ENCODE assay signal across 30 cellular contexts in the genomic region with DNA sequence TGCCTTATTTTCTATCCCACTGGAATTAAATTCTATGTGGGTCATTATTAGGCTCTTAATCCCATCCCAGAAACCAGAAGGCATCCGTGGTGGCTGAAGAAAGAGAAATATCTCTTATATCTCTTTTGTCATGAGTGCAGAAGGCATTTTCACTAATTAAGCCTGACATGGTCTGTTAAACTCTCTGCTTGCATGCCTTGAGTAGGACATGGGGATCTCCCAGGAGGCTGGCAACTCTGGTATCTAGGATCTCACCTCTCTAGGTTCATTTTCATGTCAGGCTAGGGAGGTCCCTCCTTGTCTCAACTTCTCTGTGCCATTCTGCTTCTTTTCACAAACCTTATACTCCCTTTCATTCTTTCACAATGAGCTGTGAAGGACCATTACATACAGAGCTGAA. TPM values are rescaled to one million over a fixed set of nuclear protein-coding genes. Genes with fewer than 3 reads are reported as not detected.
DNase-seq lines count a peak whose midpoint lies in the region; ATAC-seq, FAIRE-seq and TF ChIP-seq lines count a peak whose summit lies in the region.
"Had no signal": no experiment of that assay in that cellular context is flagged by ENCODE, and none has a peak within 500 bp of the region (broad histone marks: within the 10 kb centered on the region; RNA-seq: fewer than 3 reads in every experiment).

No MANE protein-coding gene starts in this region.

- H3K79me1 ChIP-seq in H1 (ENCODE audit: low read depth, low read length) = no peaks in the 10 kb centered on the region

- no peaks in the 10 kb centered on the region for H3K4me1 Mint-ChIP-seq in type B pancreatic cell (ENCODE audit: unreplicated experiment)
- H3K4me1 Mint-ChIP-seq: CD4-positive, alpha-beta memory T cell had no signal

- no peaks in the 10 kb centered on the region for H3K27me3 Mint-ChIP-seq in type B pancreatic cell

- H3K9me3 Mint-ChIP-seq in type B pancreatic cell = no peaks in the 10 kb centered on the region

- H3K4me1 ChIP-seq in BE2C (peaks cover 10% of the 10 kb centered on the region), H1 (replicated peaks in 1 of 4; ENCODE audit: control insufficient read depth in 3 of 4, insufficient read depth in 4 of 4, low read length in 3 of 4) (no peaks in the 10 kb centered on the region; a peak in 1 of 7 replicates), suprapubic skin (no peaks in the 10 kb centered on the region)
- H3K4me1 ChIP-seq: SJSA1 had no signal

- no peak overlapping the region for H4K5ac ChIP-seq in H1 (ENCODE audit: insufficient read length, low read depth, low read length)

- no peak for FAIRE-seq in H1 (lab: Jason Lieb, UNC)
- FAIRE-seq: A204.1, GM18507 had no signal

- H3K23me2 ChIP-seq in H1 (ENCODE audit: low read depth, low read length) = no peaks in the 10 kb centered on the region

- H4K8ac ChIP-seq in H1 (ENCODE audit: extremely low read depth, insufficient read depth, low read length) = no peak overlapping the region

- no peak overlapping the region for H3K9ac ChIP-seq in H1 (replicated peaks in 1 of 4; ENCODE audit: extremely low read depth in 1 of 4, low read depth in 3 of 4, low read length in 3 of 4)
- H3K9ac ChIP-seq: GM23248 had no signal

- no peak overlapping the region for H3K4me2 ChIP-seq in H1 (ENCODE audit: insufficient read depth in 1 of 2, low read depth in 2 of 2, low read length in 2 of 2)

- H3K27me3 ChIP-seq in BE2C (peaks cover 9% of the 10 kb centered on the region), H1 (replicated peaks in 1 of 4; ENCODE audit: control insufficient read depth in 3 of 4, extremely low read depth in 1 of 4, insufficient read depth in 3 of 4, low read length in 3 of 4) (no peaks in the 10 kb centered on the region), suprapubic skin (peaks cover 2% of the 10 kb centered on the region)

- H4K91ac ChIP-seq in H1 (replicated peaks; ENCODE audit: insufficient read length, low read length) = no peak overlapping the region

- H3K4me3 ChIP-seq in BE2C (ENCODE audit: low read depth, low read length) (no peak overlapping the region), H1 (ENCODE audit: extremely low read depth in 1 of 4, insufficient read depth in 2 of 4, low read depth in 3 of 4, low read length in 4 of 4) (no peak overlapping the region), suprapubic skin (no peak overlapping the region)
- H3K4me3 ChIP-seq: GM23248, MG63, SJSA1 had no signal

- no peak overlapping the region for H3K18ac ChIP-seq in H1 (ENCODE audit: extremely low read depth, low read length)

- H3K9me3 ChIP-seq in BE2C (no peaks in the 10 kb centered on the region), H1 (ENCODE audit: insufficient read depth in 2 of 2, low read depth in 1 of 2, low read length in 1 of 2) (peaks cover 2 to 3% of the 10 kb centered on the region in 2 experiments; a peak in 1 of 4 replicates), suprapubic skin (no peaks in the 10 kb centered on the region)
- H3K9me3 ChIP-seq: MG63, SJSA1 had no signal

- no peaks in the 10 kb centered on the region for H3K79me2 ChIP-seq in H1 (ENCODE audit: control insufficient read depth in 1 of 2, insufficient read depth in 2 of 2, low read length in 2 of 2)

- TF ChIP-seq EP300 in H1 (IDR thresholded peaks at IDR 0.05; ENCODE audit: borderline replicate concordance in 1 of 2, low read depth in 2 of 2, low read length in 2 of 2) (no peak), suprapubic skin (IDR thresholded peaks at IDR 0.05) (no peak)

- POLR2A ChIA-PET in H1 (lab: Charles Lee; ENCODE audit: partially characterized antibody) = no interaction called here

- no peak overlapping the region for H2BK120ac ChIP-seq in H1 (replicated peaks; ENCODE audit: low read depth, low read length)

- ATAC-seq in GM18511 (IDR thresholded peaks at IDR 0.05; ENCODE audit: unreplicated experiment) = peak; percentile 60

- no peak overlapping the region for H2BK12ac ChIP-seq in H1 (ENCODE audit: low read depth, low read length)

- no peak overlapping the region for H3K56ac ChIP-seq in H1 (replicated peaks; ENCODE audit: insufficient read length, low read depth, low read length)

- no peak overlapping the region for H3K4me3 Mint-ChIP-seq in type B pancreatic cell
- H3K4me3 Mint-ChIP-seq: CD4-positive, alpha-beta memory T cell; H9 had no signal

- no peak overlapping the region for H3K23ac ChIP-seq in H1 (ENCODE audit: insufficient read length)

- H3K14ac ChIP-seq in H1 (ENCODE audit: insufficient read length) = no peak overlapping the region

- H2AK5ac ChIP-seq in H1 (ENCODE audit: low read depth, low read length) = no peak overlapping the region

- 0 out of 2 replicates have a peak overlapping the region, but pooled peaks have one; percentile 60 for H2AFZ ChIP-seq in H1 (ENCODE audit: low read length)
- H2AFZ ChIP-seq: GM23248 had no signal

- TF ChIP-seq CTCF in BE2C (IDR thresholded peaks at IDR 0.05; ENCODE audit: low read depth, low read length) (no peak), H1 (IDR thresholded peaks at IDR 0.05; ENCODE audit: control extremely low read depth in 1 of 3, insufficient read depth in 1 of 3, low read depth in 1 of 3, low read length in 3 of 3) (no peak), type B pancreatic cell (conservative IDR thresholded peaks at IDR 0.05) (no peak), suprapubic skin (IDR thresholded peaks at IDR 0.05) (no peak)

- CTCF ChIA-PET in H1 (lab: Charles Lee; ENCODE audit: partially characterized antibody) = no interaction called here

- H3K36me3 Mint-ChIP-seq in type B pancreatic cell = no peaks in the 10 kb centered on the region
- H3K36me3 Mint-ChIP-seq: CD4-positive, alpha-beta memory T cell had no signal

- TF ChIP-seq POLR2A in H1 (IDR thresholded peaks at IDR 0.05; ENCODE audit: control extremely low read depth in 1 of 2, low read depth in 2 of 2, low read length in 2 of 2) = no peak
- no peak for TF ChIP-seq POLR2A in suprapubic skin (IDR thresholded peaks at IDR 0.05)

- no peaks in the 10 kb centered on the region for H4K20me1 ChIP-seq in H1 (replicated peaks in 1 of 2; ENCODE audit: control insufficient read depth in 1 of 2, insufficient read depth in 2 of 2, low read length in 2 of 2)

- H2BK5ac ChIP-seq in H1 (ENCODE audit: low read depth, low read length) = no peak overlapping the region

- TF ChIP-seq RAD21 in H1 (IDR thresholded peaks at IDR 0.05 in 1 of 2, conservative IDR thresholded peaks at IDR 0.05 in 1 of 2; ENCODE audit: low read depth in 2 of 2, low read length in 2 of 2) = no peak

- H3K27ac ChIP-seq in H1 (ENCODE audit: low read depth, low read length) = no peak overlapping the region
- H3K27ac ChIP-seq in suprapubic skin = no peak overlapping the region
- H3K27ac ChIP-seq: GM23248, SJSA1 had no signal

- H2BK20ac ChIP-seq in H1 (ENCODE audit: low read length) = no peak overlapping the region

- WGBS in H1 (ENCODE audit: extremely low coverage in 1 of 2, insufficient coverage in 1 of 2, insufficient read length in 1 of 2, insufficient replicate concordance in 2 of 2, low coverage in 1 of 2, low lambda C conversion rate in 2 of 2, missing lambda C conversion rate in 1 of 2), 2 experiments = 96% methylated on average over 1 of the region's 1 CpG; no CpG with 5 or more reads in 1 of the 2 experiments
- 42% methylated on average over 1 of the region's 1 CpG for WGBS in suprapubic skin

- H2BK15ac ChIP-seq in H1 (ENCODE audit: low read length) = no peak overlapping the region

- no peak overlapping the region for H3K27ac Mint-ChIP-seq in type B pancreatic cell
- H3K27ac Mint-ChIP-seq: CD4-positive, alpha-beta memory T cell; H9 had no signal

- H3K36me3 ChIP-seq in BE2C = no peaks in the 10 kb centered on the region
- no peaks in the 10 kb centered on the region for H3K36me3 ChIP-seq in H1 (ENCODE audit: control insufficient read depth in 2 of 4, insufficient read depth in 4 of 4, low read length in 3 of 4)
- no peaks in the 10 kb centered on the region for H3K36me3 ChIP-seq in suprapubic skin
- H3K36me3 ChIP-seq: MG63, SJSA1 had no signal

- no peak overlapping the region for H3K4ac ChIP-seq in H1 (replicated peaks; ENCODE audit: insufficient read length, low read depth, low read length)

- DNase-seq in BE2C = peak; percentile 43
- peak; percentile 82 for DNase-seq in NCI-H2171 treated with DMSO at 0.1 percent for 48 hours (lab: John Stamatoyannopoulos, UW)
- DNase-seq in H1 (ENCODE audit: low read depth in 1 of 2, low spot score in 2 of 2) = no peak
- DNase-seq in amniotic stem cell (lab: John Stamatoyannopoulos, UW) = no peak
- DNase-seq in NCI-H2107 treated with DMSO at 0.1 percent for 48 hours (lab: John Stamatoyannopoulos, UW; ENCODE audit: unreplicated experiment) = no peak
- DNase-seq in type B pancreatic cell (ENCODE audit: extremely low spot score, unreplicated experiment) = no peak
- DNase-seq in suprapubic skin (ENCODE audit: low spot score in 2 of 2) = no peak
- DNase-seq: AML-193; C1 segment of cervical spinal cord; CD4-positive, alpha-beta memory T cell; COR-L47; DMS79; EL; GDM1; GM23248; H9; IMR-90; KG1; MG63; NCI-H1048; NCI-H1694; NCI-H2029 treated with DMSO at 0.1 percent for 48 hours; NCI-H446; NCI-H526 treated with DMSO at 0.1 percent for 48 hours; Right ventricle myocardium superior; RPMI8226 had no signal

RNA-seq across cellular contexts. Expression of a gene that starts 25.3 kb away (rescaled TPM):
- polyA plus RNA-seq in BE2C (2012; ENCODE audit: insufficient read depth, insufficient read length, low read depth) = not detected
- 11.3 and 11.6 TPM in 2 replicates for total RNA-seq in H1 (2021; fragmentation: NEBNext Ultra II Directional; extraction: Animal tissue kit (Norgen Biotek cat#: 25700))
- polyA plus RNA-seq in H1 (2011; rRNA removed) = 5.5 and 6.1 TPM in 2 replicates
- polyA plus RNA-seq in H1 (2011; cell fraction: cytosol; rRNA removed) = 5.9 TPM
- 4.2 TPM for polyA plus RNA-seq in H1 (2011; cell fraction: nucleus; rRNA removed)
- polyA plus RNA-seq in H1 (2012, experiment 1 of 2) = 4.4 to 7.9 TPM (median 5.4 TPM) in 4 replicates
- 1.3 TPM for polyA plus RNA-seq in H1 (2012, experiment 2 of 2)
- 8.5 TPM for polyA plus RNA-seq in H1 (2013, experiment 1 of 2)
- polyA plus RNA-seq in H1 (2013, experiment 2 of 2) = 8.8 TPM
- 11.3 and 12.2 TPM in 2 replicates for polyA minus RNA-seq in H1 (2011; rRNA and poly(A)+ RNA removed)
- 5.0 TPM for polyA minus RNA-seq in H1 (2011; cell fraction: cytosol; rRNA and poly(A)+ RNA removed)
- polyA minus RNA-seq in H1 (2011; cell fraction: nucleus; rRNA and poly(A)+ RNA removed) = 14.2 TPM
- total RNA-seq in type B pancreatic cell (ENCODE audit: low replicate concordance) (4.0 and 4.2 TPM in 2 replicates), suprapubic skin (under 1 TPM; 0.23 to 0.89 (median 0.67) TPM)

RNA-seq across cellular contexts. Expression of a gene that starts 35.1 kb away (rescaled TPM):
- 85.7 TPM for polyA plus RNA-seq in BE2C (2012; ENCODE audit: insufficient read depth, insufficient read length, low read depth)
- total RNA-seq in H1 (2021; fragmentation: NEBNext Ultra II Directional; extraction: Animal tissue kit (Norgen Biotek cat#: 25700)) = 84.4 and 84.9 TPM in 2 replicates
- 9.9 and 21.9 TPM in 2 replicates for polyA plus RNA-seq in H1 (2011; rRNA removed)
- 43.3 TPM for polyA plus RNA-seq in H1 (2011; cell fraction: cytosol; rRNA removed)
- polyA plus RNA-seq in H1 (2011; cell fraction: nucleus; rRNA removed) = 8.2 TPM
- 36.4 to 84.8 TPM (median 40.7 TPM) in 4 replicates for polyA plus RNA-seq in H1 (2012, experiment 1 of 2)
- polyA plus RNA-seq in H1 (2012, experiment 2 of 2) = 14.4 TPM
- 63.6 TPM for polyA plus RNA-seq in H1 (2013, experiment 1 of 2)
- polyA plus RNA-seq in H1 (2013, experiment 2 of 2) = 64.0 TPM
- polyA minus RNA-seq in H1 (2011; rRNA and poly(A)+ RNA removed) = 13.1 and 18.6 TPM in 2 replicates
- 16.1 TPM for polyA minus RNA-seq in H1 (2011; cell fraction: cytosol; rRNA and poly(A)+ RNA removed)
- polyA minus RNA-seq in H1 (2011; cell fraction: nucleus; rRNA and poly(A)+ RNA removed) = 14.6 TPM
- total RNA-seq in type B pancreatic cell (ENCODE audit: low replicate concordance) = 37.4 and 53.0 TPM in 2 replicates
- total RNA-seq in suprapubic skin = 10 to 100 TPM; 12.1 to 31.1 (median 19.0) TPM

Comparison
In these comparisons a context has a peak if more than half of its experiments do, and no peak if none do; other contexts are left out.
1. DNase-seq: peak in BE2C (single experiment) and NCI-H2171 treated with DMSO at 0.1 percent for 48 hours (single experiment); none in H1 (0 of 2), amniotic stem cell (single experiment), NCI-H2107 treated with DMSO at 0.1 percent for 48 hours (single experiment), type B pancreatic cell (single experiment) and suprapubic skin (0 of 2).